Comparison of ENCODE assay signal across 1 cellular context in genomic region chr5:151063136-151063544, GRCh38.
A peak's percentile ranks its signal among the peaks of the same experiment; 100 is the strongest.
TF ChIP-seq lines count a peak whose summit lies in the region.

No MANE protein-coding gene starts in this region.

TF ChIP-seq in K562, 482 proteins besides CTCF, POLR2A, EP300 and RAD21 (continued from another document and continues in another):
- TF ChIP-seq CHAMP1 (IDR thresholded peaks at IDR 0.05) (no peak), E2F1 (CRISPR knock-in tag; IDR thresholded peaks at IDR 0.05) (no peak), OTX1 (CRISPR knock-in tag; IDR thresholded peaks at IDR 0.05) (no peak), CCAR2 (IDR thresholded peaks at IDR 0.05; ENCODE audit: low read depth, low read length) (no peak), MEF2A (IDR thresholded peaks at IDR 0.05; ENCODE audit: control insufficient read depth, low read depth, low read length) (peak; percentile 95), ZMIZ1 (IDR thresholded peaks at IDR 0.05; ENCODE audit: low read depth in 2 of 2, low read length in 2 of 2) (0 out of 4 replicates have a peak, but pooled peaks of 1 of the 2 experiments have one; percentile 12), SIN3A (IDR thresholded peaks at IDR 0.05; ENCODE audit: borderline replicate concordance in 2 of 2, control insufficient read depth in 1 of 2, low read depth in 2 of 2, low read length in 2 of 2) (no peak), SRSF7 (optimal IDR thresholded peaks at IDR 0.05; ENCODE audit: low read depth, low read length) (no peak), RFX1 (IDR thresholded peaks at IDR 0.05) (no peak), ZNF274 (IDR thresholded peaks at IDR 0.05; ENCODE audit: borderline replicate concordance, low read depth, low read length) (no peak), KLF16 (IDR thresholded peaks at IDR 0.05) (no peak), ATF2 (CRISPR knock-in tag; IDR thresholded peaks at IDR 0.05) (no peak), NUFIP1 (IDR thresholded peaks at IDR 0.05; ENCODE audit: partially characterized antibody) (no peak), ZNF354B (CRISPR knock-in tag; IDR thresholded peaks at IDR 0.05) (no peak), GATAD2A (IDR thresholded peaks at IDR 0.05) (no peak), PHF8 (IDR thresholded peaks at IDR 0.05; ENCODE audit: borderline replicate concordance, low read length) (no peak), DPF2 (IDR thresholded peaks at IDR 0.05) (peak; percentile 67), RCOR1 (IDR thresholded peaks at IDR 0.05; ENCODE audit: borderline replicate concordance in 1 of 2, low read depth in 2 of 2, low read length in 2 of 2) (peak in 1 of 2 experiments; percentile 88; a peak in 2 of 4 replicates), POLR2AphosphoS5 (IDR thresholded peaks at IDR 0.05; ENCODE audit: control insufficient read depth, insufficient read depth, low read depth, low read length) (no peak), CBX1 (IDR thresholded peaks at IDR 0.05; ENCODE audit: low read depth) (no peak), MLLT1 (IDR thresholded peaks at IDR 0.05) (peak in 1 of 2 experiments; percentile 85; a peak in 2 of 4 replicates), AFF1 (IDR thresholded peaks at IDR 0.05; ENCODE audit: low read depth in 1 of 2, partially characterized antibody in 2 of 2) (no peak), ASH1L (IDR thresholded peaks at IDR 0.05; ENCODE audit: borderline replicate concordance, low read depth, partially characterized antibody) (no peak), ZNF311 (CRISPR knock-in tag; IDR thresholded peaks at IDR 0.05) (no peak), ZBTB26 (CRISPR knock-in tag; IDR thresholded peaks at IDR 0.05) (no peak), MNT (conservative IDR thresholded peaks at IDR 0.05) (peak in 1 of 2 experiments; percentile 26; a peak in 1 of 4 replicates), TFAP4 (CRISPR knock-in tag; IDR thresholded peaks at IDR 0.05; ENCODE audit: borderline replicate concordance) (0 out of 2 replicates have a peak, but pooled peaks have one; percentile 17), PBX2 (CRISPR knock-in tag; IDR thresholded peaks at IDR 0.05; ENCODE audit: low read depth) (no peak), PBX2 (tag; conservative IDR thresholded peaks at IDR 0.05; ENCODE audit: low read depth) (peak; percentile 55; the same call in 1 of the 2 replicates), TBL1XR1 (IDR thresholded peaks at IDR 0.05; ENCODE audit: low read length in 2 of 2) (peak in 1 of 2 experiments; percentile 87; a peak in 2 of 4 replicates), POLR2H (tag; IDR thresholded peaks at IDR 0.05; ENCODE audit: low read depth) (no peak), SMAD4 (CRISPR knock-in tag; conservative IDR thresholded peaks at IDR 0.05) (peak; percentile 83), CBFA2T3 (IDR thresholded peaks at IDR 0.05) (peak; percentile 67), PCBP1 (IDR thresholded peaks at IDR 0.05; ENCODE audit: low read depth, low read length, poor library complexity, severe bottlenecking) (no peak), NFIC (IDR thresholded peaks at IDR 0.05) (no peak; the same call in 1 of the 2 replicates), BCOR (IDR thresholded peaks at IDR 0.05) (peak; percentile 69; the same call in 1 of the 2 replicates), NFE2 (IDR thresholded peaks at IDR 0.05; ENCODE audit: low read depth) (peak; percentile 93), NFE2L1 (tag; IDR thresholded peaks at IDR 0.05; ENCODE audit: borderline replicate concordance, low read depth) (peak; percentile 89), HDAC1 (IDR thresholded peaks at IDR 0.05) (peak in 1 of 2 experiments; percentile 64; a peak in 1 of 4 replicates), MCM7 (IDR thresholded peaks at IDR 0.05) (no peak)
